8 cellular contexts compared by ENCODE assay signal in genomic region chr20:833121-833449, GRCh38. TPM values are rescaled to one million over a fixed set of nuclear protein-coding genes. Genes with fewer than 3 reads are reported as not detected.
DNase-seq lines count a peak whose midpoint lies in the region; ATAC-seq and TF ChIP-seq lines count a peak whose summit lies in the region.

No MANE protein-coding gene starts in this region.

- peak overlapping the region in 2 of 5 donors; percentile 51 to 68 for H3K9ac ChIP-seq in subcutaneous abdominal adipose tissue (ENCODE audit: low read length in 5 of 5)

- no peaks in the 10 kb centered on the region for H3K9me3 ChIP-seq in hepatocyte (ENCODE audit: low read depth)
- H3K9me3 ChIP-seq in subcutaneous abdominal adipose tissue (ENCODE audit: control insufficient read depth in 5 of 5, low read length in 5 of 5): peaks cover 0 to 3% (median 2%) of the 10 kb centered on the region in 5 donors

- H3K4me1 ChIP-seq in hepatocyte (ENCODE audit: insufficient read depth): peaks cover 12% of the 10 kb centered on the region
- peaks cover 3 to 54% (median 42%) of the 10 kb centered on the region in 5 donors for H3K4me1 ChIP-seq in subcutaneous abdominal adipose tissue (ENCODE audit: control insufficient read depth in 5 of 5, insufficient read depth in 5 of 5, low read length in 5 of 5)

- no peaks in the 10 kb centered on the region for H3K9me2 ChIP-seq in hepatocyte (replicated peaks; ENCODE audit: insufficient read depth)

- peak overlapping the region; percentile 30 for H2AFZ ChIP-seq in hepatocyte

- WGBS in hepatocyte (ENCODE audit: low lambda C conversion rate, missing lambda C conversion rate): 26% methylated on average over 4 of the region's 4 CpGs

- no peaks in the 10 kb centered on the region for H3K27me3 ChIP-seq in hepatocyte
- H3K27me3 ChIP-seq in subcutaneous abdominal adipose tissue (ENCODE audit: control insufficient read depth in 5 of 5, insufficient read depth in 4 of 5, low read length in 5 of 5): no peaks in the 10 kb centered on the region

- H3K36me3 ChIP-seq in hepatocyte (replicated peaks; ENCODE audit: insufficient read depth, low read depth) (no peaks in the 10 kb centered on the region), subcutaneous abdominal adipose tissue (ENCODE audit: control insufficient read depth in 5 of 5, insufficient read depth in 5 of 5, low read length in 5 of 5) (no peaks in the 10 kb centered on the region)

- H3K27ac ChIP-seq in hepatocyte (no peak overlapping the region), subcutaneous abdominal adipose tissue (ENCODE audit: low read depth, low read length) (peak overlapping the region; percentile 74)

- peak in 1 of 4 experiments; percentile 2 for ATAC-seq in T-cell (replicated peaks in 1 of 4)

- CTCF ChIA-PET in T-cell (lab: Charles Lee): interaction anchor here (0.5 to 2.2 kb wide), 7 partner anchors 9 to 289 kb away, joined by 3 to 11 read pairs (median 4); partner anchors contain the start of gene CSNK2A1 (in 1 of the 2)

- H3K4me2 ChIP-seq in hepatocyte: peak overlapping the region; percentile 73

- DNase-seq in T-helper 1 cell (no peak), T-cell (no peak), hepatocyte (ENCODE audit: low spot score) (no peak), SW 1271 (lab: John Stamatoyannopoulos, UW) (no peak), NCI-H1105 (lab: John Stamatoyannopoulos, UW) (no peak), NCI-H524 treated with DMSO at 0.1 percent for 48 hours (lab: John Stamatoyannopoulos, UW) (no peak)

- peaks cover 32% of the 10 kb centered on the region for H3K4me1 Mint-ChIP-seq in T-helper 1 cell treated with Interleukin-12 subunit alpha and Interleukin-12 subunit beta and Interleukin-4 antibody, amounts not matched to agents 30 μg/mL and 1 μg/mL, for 36 hours (ENCODE audit: low read depth)
- peaks cover 38 to 44% (median 41%) of the 10 kb centered on the region in 3 donors for H3K4me1 Mint-ChIP-seq in T-cell

- POLR2A ChIA-PET in T-cell (lab: Charles Lee): interaction anchor here (0.6 to 0.7 kb wide), 5 partner anchors 14 to 292 kb away, joined by 3 to 8 read pairs (median 3); partner anchors contain the start of gene PSMF1 (in 1 of the 2)

- H3K9me3 Mint-ChIP-seq in T-helper 1 cell treated with Interleukin-12 subunit alpha and Interleukin-12 subunit beta and Interleukin-4 antibody, amounts not matched to agents 30 μg/mL and 1 μg/mL, for 36 hours: no peaks in the 10 kb centered on the region
- no peaks in the 10 kb centered on the region for H3K9me3 Mint-ChIP-seq in T-cell

- H3K27ac Mint-ChIP-seq in T-helper 1 cell treated with Interleukin-12 subunit alpha and Interleukin-12 subunit beta and Interleukin-4 antibody, amounts not matched to agents 30 μg/mL and 1 μg/mL, for 36 hours: peak overlapping the region; percentile 71
- peak overlapping the region; percentile 74 to 89 for H3K27ac Mint-ChIP-seq in T-cell

- H3K79me2 ChIP-seq in hepatocyte: no peaks in the 10 kb centered on the region

- H4K20me1 ChIP-seq in hepatocyte (ENCODE audit: insufficient read depth, poor library complexity, severe bottlenecking): no peaks in the 10 kb centered on the region

- H3K4me3 Mint-ChIP-seq in T-helper 1 cell treated with Interleukin-12 subunit alpha and Interleukin-12 subunit beta and Interleukin-4 antibody, amounts not matched to agents 30 μg/mL and 1 μg/mL, for 36 hours: peak overlapping the region; percentile 79
- peak overlapping the region; percentile 78 to 92 (median 86) for H3K4me3 Mint-ChIP-seq in T-cell

- H3K4me3 ChIP-seq in hepatocyte: no peak overlapping the region
- peak overlapping the region; percentile 65 to 82 (median 74) for H3K4me3 ChIP-seq in subcutaneous abdominal adipose tissue (ENCODE audit: low read depth in 1 of 5, low read length in 5 of 5)

- H3K27me3 Mint-ChIP-seq in T-helper 1 cell treated with Interleukin-12 subunit alpha and Interleukin-12 subunit beta and Interleukin-4 antibody, amounts not matched to agents 30 μg/mL and 1 μg/mL, for 36 hours (ENCODE audit: low read depth): no peaks in the 10 kb centered on the region
- no peaks in the 10 kb centered on the region for H3K27me3 Mint-ChIP-seq in T-cell

- H3K36me3 Mint-ChIP-seq in T-helper 1 cell treated with Interleukin-12 subunit alpha and Interleukin-12 subunit beta and Interleukin-4 antibody, amounts not matched to agents 30 μg/mL and 1 μg/mL, for 36 hours (ENCODE audit: low read depth): peaks cover 5% of the 10 kb centered on the region
- H3K36me3 Mint-ChIP-seq in T-cell: no peaks in the 10 kb centered on the region

- TF ChIP-seq CTCF in hepatocyte (IDR thresholded peaks at IDR 0.05; ENCODE audit: poor library complexity): no peak

RNA-seq across cellular contexts. Expression of gene FAM110A, which starts 0.4 kb away (rescaled TPM):
- 10 to 100 TPM; 12.7 to 27.9 (median 26.9) TPM for total RNA-seq in T-cell
- 4.4 and 4.6 TPM in 2 replicates for total RNA-seq in hepatocyte
- 6.1 and 8.9 TPM in 2 replicates for polyA plus RNA-seq in hepatocyte
